ENCODE assay signal across 10 cellular contexts in genomic region chr14:76937181-76938091, GRCh38.
DNase-seq lines count a peak whose midpoint lies in the region; ATAC-seq and TF ChIP-seq lines count a peak whose summit lies in the region.
"Had no signal": no experiment of that assay in that cellular context is flagged by ENCODE, and none has a peak within 500 bp of the region (broad histone marks: within the 10 kb centered on the region; RNA-seq: fewer than 3 reads in every experiment).

No MANE protein-coding gene starts in this region.

- POLR2A ChIA-PET in RWPE1 (lab: Yijun Ruan, JAX; ENCODE audit: low non-redundant PET) = no interaction called here

- peaks cover 28% of the 10 kb centered on the region for H3K4me1 Mint-ChIP-seq in HFFc6 (ENCODE audit: low read depth)
- H3K4me1 Mint-ChIP-seq: activated B cell treated with CpG ODN at 0.5 μM for 24 hours had no signal

- H3K27ac ChIP-seq in RWPE1 (peak overlapping the region; percentile 85), gastroesophageal sphincter (peak overlapping the region in 3 of 4 donors; percentile 5 to 60 (median 60)), gastrocnemius medialis (peak overlapping the region; percentile 67 to 78 (median 72))

- peak; percentile 72 for ATAC-seq in gastroesophageal sphincter
- ATAC-seq in gastrocnemius medialis = peak; percentile 83 to 88
- no peak for ATAC-seq in GM19463 (IDR thresholded peaks at IDR 0.05; ENCODE audit: unreplicated experiment)

- no peaks in the 10 kb centered on the region for H3K27me3 Mint-ChIP-seq in HFFc6 (ENCODE audit: insufficient read depth)
- H3K27me3 Mint-ChIP-seq: activated B cell treated with CpG ODN at 0.5 μM for 24 hours had no signal

- H3K36me3 ChIP-seq in gastroesophageal sphincter = no peaks in the 10 kb centered on the region
- H3K36me3 ChIP-seq in gastrocnemius medialis = no peaks in the 10 kb centered on the region
- H3K36me3 ChIP-seq: HAP-1 had no signal

- H3K27me3 ChIP-seq in gastroesophageal sphincter (no peaks in the 10 kb centered on the region), gastrocnemius medialis (no peaks in the 10 kb centered on the region)

- no peak for TF ChIP-seq CTCF in HFFc6 (IDR thresholded peaks at IDR 0.05)
- TF ChIP-seq CTCF in RWPE1 (conservative IDR thresholded peaks at IDR 0.05; ENCODE audit: low read depth) = no peak
- no peak for TF ChIP-seq CTCF in gastroesophageal sphincter (IDR thresholded peaks at IDR 0.05)
- TF ChIP-seq CTCF in gastrocnemius medialis (IDR thresholded peaks at IDR 0.05 in 4 of 5, conservative IDR thresholded peaks at IDR 0.05 in 1 of 5) = no peak

- in situ Hi-C loops in gastrocnemius medialis (cut with MboI; ENCODE audit: low sequenced_read_pairs in 4 of 4) = no loop called here

- peak overlapping the region; percentile 92 for H3K27ac Mint-ChIP-seq in HFFc6
- H3K27ac Mint-ChIP-seq: activated B cell treated with CpG ODN at 0.5 μM for 24 hours had no signal

- TF ChIP-seq EP300 in gastroesophageal sphincter (IDR thresholded peaks at IDR 0.05) = no peak

- no peaks in the 10 kb centered on the region for H3K36me3 Mint-ChIP-seq in HFFc6 (ENCODE audit: low read depth)

- DNase-seq in HFFc6 (peak; percentile 83), RWPE1 (ENCODE audit: low spot score) (peak; percentile 48), gastrocnemius medialis (peak in 1 of 2 donors; percentile 81), HUDEP-2 (lab: John Stamatoyannopoulos, UW; ENCODE audit: unreplicated experiment in 76 of 76) (no peak), NOMO-1 treated with dmso at 0.1 percent for 144 hours (lab: John Stamatoyannopoulos, UW; ENCODE audit: unreplicated experiment) (no peak), T-helper 9 cell (no peak)
- DNase-seq: activated B cell treated with CpG ODN at 0.5 μM for 24 hours had no signal

- WGBS in gastroesophageal sphincter (ENCODE audit: low coverage in 1 of 2), 2 donors = 46 to 49% methylated on average over 5 to 6 of the region's 15 CpGs

- H3K9me3 ChIP-seq in gastroesophageal sphincter (no peaks in the 10 kb centered on the region), gastrocnemius medialis (no peaks in the 10 kb centered on the region)
- H3K9me3 ChIP-seq: HAP-1 had no signal

- H3K4me3 Mint-ChIP-seq in HFFc6 = peak overlapping the region; percentile 62; the same call in 1 of the 2 replicates
- H3K4me3 Mint-ChIP-seq: activated B cell treated with CpG ODN at 0.5 μM for 24 hours had no signal

- H3K4me1 ChIP-seq in gastroesophageal sphincter (peaks cover 0 to 40% (median 3%) of the 10 kb centered on the region in 3 donors), gastrocnemius medialis (peaks cover 18 to 19% of the 10 kb centered on the region in 2 donors)
- H3K4me1 ChIP-seq: HAP-1 had no signal

- no peaks in the 10 kb centered on the region for H3K9me3 Mint-ChIP-seq in HFFc6
- H3K9me3 Mint-ChIP-seq: activated B cell treated with CpG ODN at 0.5 μM for 24 hours had no signal

- H3K4me3 ChIP-seq in gastroesophageal sphincter (no peak overlapping the region), gastrocnemius medialis (no peak overlapping the region)
- H3K4me3 ChIP-seq: HAP-1 had no signal

- no peak for TF ChIP-seq POLR2A in gastroesophageal sphincter (IDR thresholded peaks at IDR 0.05)
- no peak for TF ChIP-seq POLR2A in gastrocnemius medialis (IDR thresholded peaks at IDR 0.05)

- CTCF ChIA-PET in RWPE1 (lab: Yijun Ruan, JAX) = interaction anchor here (0.6 to 1.1 kb wide), 4 partner anchors 15 to 109 kb away, joined by 3 to 6 read pairs (median 3); no protein-coding TSS in a partner anchor

- intact Hi-C loops in gastrocnemius medialis (cut with DNase I; ENCODE audit: low total_unique reads) = no loop called here

Comparison
In these comparisons a context has a peak if more than half of its experiments do, and no peak if none do; other contexts are left out.
1. DNase-seq: peak in HFFc6 (single experiment) and RWPE1 (single experiment); none in HUDEP-2 (0 of 76), NOMO-1 treated with dmso at 0.1 percent for 144 hours (single experiment) and T-helper 9 cell (single experiment).
2. Peak in every context shown above with its lines, with median percentiles within 50 percentile points of each other: H3K27ac ChIP-seq.